34 cellular contexts compared by ENCODE assay signal in genomic region chr2:132910432-132910831, GRCh38.
DNase-seq lines count a peak whose midpoint lies in the region; ATAC-seq, FAIRE-seq and TF ChIP-seq lines count a peak whose summit lies in the region.
"Had no signal": no experiment of that assay in that cellular context is flagged by ENCODE, and none has a peak within 500 bp of the region (broad histone marks: within the 10 kb centered on the region; RNA-seq: fewer than 3 reads in every experiment).

No MANE protein-coding gene starts in this region.

- in situ Hi-C loops in K562 (cut with MboI): no loop called here
- in situ Hi-C loops in GM13976 (cut with MboI; ENCODE audit: low sequenced_read_pairs, unreplicated experiment): no loop called here

- H3K4me3 ChIP-seq in SK-N-SH (ENCODE audit: low read depth in 2 of 2, low read length in 1 of 2) (no peak overlapping the region), A549 (no peak overlapping the region), HEK293 (ENCODE audit: low read depth, low read length) (no peak overlapping the region), K562 (no peak overlapping the region)
- H3K4me3 ChIP-seq: BLaER1; BLaER1 treated with 17β-estradiol and CSF1 and Interleukin-3, amounts not matched to agents 10 nM and 100 nM had no signal

- TF ChIP-seq EP300 in SK-N-SH (IDR thresholded peaks at IDR 0.05; ENCODE audit: borderline replicate concordance in 1 of 2, low read depth in 1 of 2, low read length in 1 of 2) (no peak), A549 (IDR thresholded peaks at IDR 0.05) (no peak), K562 (IDR thresholded peaks at IDR 0.05; ENCODE audit: low read length) (no peak)

- H4K20me1 ChIP-seq in SK-N-SH (ENCODE audit: insufficient read depth) (no peaks in the 10 kb centered on the region), K562 (replicated peaks; ENCODE audit: control insufficient read depth, insufficient read depth, low read length) (no peaks in the 10 kb centered on the region)
- H4K20me1 ChIP-seq: BLaER1; BLaER1 treated with 17β-estradiol and CSF1 and Interleukin-3, amounts not matched to agents 10 nM and 100 nM had no signal

- intact Hi-C loops in K562 (cut with micrococcal nuclease): no loop called here

- H3F3A ChIP-seq in SK-N-SH (replicated peaks; ENCODE audit: insufficient read depth): no peaks in the 10 kb centered on the region

- CTCF ChIA-PET in SK-N-SH (lab: Yijun Ruan, JAX): interaction anchor here (1.6 to 2.4 kb wide), 2 partner anchors 20 to 260 kb away, joined by 3 to 9 read pairs; no protein-coding TSS in a partner anchor
- CTCF ChIA-PET in A549 (lab: Yijun Ruan, JAX): no interaction called here
- CTCF ChIA-PET in HEK293 (lab: Yijun Ruan, JAX): no interaction called here
- CTCF ChIA-PET in K562 (lab: Yijun Ruan, JAX; ENCODE audit: low intra/inter-chr PET ratio): no interaction called here

- POLR2A ChIA-PET in SK-N-SH (lab: Yijun Ruan, JAX) (no interaction called here), A549 (lab: Yijun Ruan, JAX) (no interaction called here), HEK293 (lab: Yijun Ruan, JAX) (no interaction called here), K562 (lab: Yijun Ruan, JAX) (no interaction called here)

- H3K79me2 ChIP-seq in SK-N-SH (ENCODE audit: insufficient read depth) (no peaks in the 10 kb centered on the region), K562 (ENCODE audit: control insufficient read depth, insufficient read depth, low read length) (no peaks in the 10 kb centered on the region)

- FAIRE-seq in A549 (lab: Jason Lieb, UNC) (no peak), K562 (lab: Jason Lieb, UNC) (no peak)
- FAIRE-seq: A204.1, D721Med had no signal

- no peak for ATAC-seq in SK-N-SH treated with all-trans-retinoic acid at 6 μM for 48 hours
- no peak for ATAC-seq in A549
- ATAC-seq in K562: no peak
- ATAC-seq in left lobe of liver: no peak
- ATAC-seq: CD8-positive, alpha-beta T cell had no signal

- no peaks in the 10 kb centered on the region for H3K36me3 ChIP-seq in SK-N-SH (replicated peaks in 1 of 2; ENCODE audit: control insufficient read depth in 1 of 2, insufficient read depth in 2 of 2, low read length in 1 of 2)
- no peaks in the 10 kb centered on the region for H3K36me3 ChIP-seq in HEK293 (ENCODE audit: control insufficient read depth in 2 of 2, insufficient read depth in 1 of 2, low read length in 2 of 2)
- no peaks in the 10 kb centered on the region for H3K36me3 ChIP-seq in K562 (ENCODE audit: control insufficient read depth, insufficient read depth, low read length)
- H3K36me3 ChIP-seq: BE2C; BLaER1; BLaER1 treated with 17β-estradiol and CSF1 and Interleukin-3, amounts not matched to agents 10 nM and 100 nM had no signal

- H3K9me2 ChIP-seq in SK-N-SH: no peaks in the 10 kb centered on the region

- no peak overlapping the region for H3K27ac ChIP-seq in SK-N-SH (ENCODE audit: low read depth in 2 of 2, low read length in 1 of 2)
- no peak overlapping the region for H3K27ac ChIP-seq in A549
- H3K27ac ChIP-seq in HEK293 (ENCODE audit: extremely low read depth, low read depth, low read length): no peak overlapping the region
- no peak overlapping the region for H3K27ac ChIP-seq in K562 (ENCODE audit: extremely low read depth, low read depth, low read length)
- H3K27ac ChIP-seq: 22Rv1; BLaER1; BLaER1 treated with 17β-estradiol and CSF1 and Interleukin-3, amounts not matched to agents 10 nM and 100 nM; C4-2B had no signal

- TF ChIP-seq POLR2A in A549 (IDR thresholded peaks at IDR 0.05; ENCODE audit: low read length): no peak
- no peak for TF ChIP-seq POLR2A in K562 (conservative IDR thresholded peaks at IDR 0.05)

- H2AFZ ChIP-seq in SK-N-SH (ENCODE audit: low read depth) (no peak overlapping the region), K562 (ENCODE audit: low read depth, low read length) (no peak overlapping the region)

- H3K9ac ChIP-seq in SK-N-SH (no peak overlapping the region), K562 (ENCODE audit: insufficient read depth in 1 of 2, low read depth in 2 of 2, low read length in 2 of 2) (no peak overlapping the region)
- H3K9ac ChIP-seq: BLaER1; BLaER1 treated with 17β-estradiol and CSF1 and Interleukin-3, amounts not matched to agents 10 nM and 100 nM had no signal

- TF ChIP-seq CTCF in SK-N-SH (IDR thresholded peaks at IDR 0.05) (no peak), A549 (IDR thresholded peaks at IDR 0.05) (no peak), HEK293 (tag by site-specific recombination; IDR thresholded peaks at IDR 0.05) (no peak), K562 (IDR thresholded peaks at IDR 0.05 in 2 of 3, conservative IDR thresholded peaks at IDR 0.05 in 1 of 3; ENCODE audit: insufficient read depth in 2 of 3, low read depth in 1 of 3, low read length in 3 of 3) (no peak), GM13976 (IDR thresholded peaks at IDR 0.05; ENCODE audit: borderline replicate concordance, control extremely low read depth, extremely low read depth, insufficient read depth, missing control alignments) (no peak)

- no peaks in the 10 kb centered on the region; a peak in 1 of 4 replicates for H3K4me1 ChIP-seq in SK-N-SH (ENCODE audit: control insufficient read depth in 1 of 2, insufficient read depth in 2 of 2, low read depth in 1 of 2, low read length in 1 of 2)
- H3K4me1 ChIP-seq in A549: no peaks in the 10 kb centered on the region
- no peaks in the 10 kb centered on the region for H3K4me1 ChIP-seq in HEK293 (ENCODE audit: control insufficient read depth, insufficient read depth, low read length)
- no peaks in the 10 kb centered on the region for H3K4me1 ChIP-seq in K562 (replicated peaks in 1 of 2; ENCODE audit: control insufficient read depth in 2 of 2, insufficient read depth in 2 of 2, low read length in 2 of 2)
- H3K4me1 ChIP-seq: BE2C; BLaER1; BLaER1 treated with 17β-estradiol and CSF1 and Interleukin-3, amounts not matched to agents 10 nM and 100 nM; Caco-2 had no signal

- no peaks in the 10 kb centered on the region for H3K9me1 ChIP-seq in K562 (ENCODE audit: control insufficient read depth, insufficient read depth, low read length)

- no peak overlapping the region for H3K4me2 ChIP-seq in SK-N-SH
- no peak overlapping the region for H3K4me2 ChIP-seq in A549
- no peak overlapping the region for H3K4me2 ChIP-seq in K562 (ENCODE audit: insufficient read depth, low read length)
- H3K4me2 ChIP-seq: BLaER1; BLaER1 treated with 17β-estradiol and CSF1 and Interleukin-3, amounts not matched to agents 10 nM and 100 nM had no signal

- no TSS peak for BruUV-seq in K562 (replicated peaks; lab: Mats Ljungman, UMichigan)

- H3K9me3 ChIP-seq in SK-N-SH: no peaks in the 10 kb centered on the region
- H3K9me3 ChIP-seq in A549: no peaks in the 10 kb centered on the region
- no peaks in the 10 kb centered on the region for H3K9me3 ChIP-seq in HEK293 (ENCODE audit: control insufficient read depth, insufficient read depth, low read depth, low read length)
- no peaks in the 10 kb centered on the region for H3K9me3 ChIP-seq in K562 (replicated peaks; ENCODE audit: control insufficient read depth, insufficient read depth, low read depth, low read length)
- H3K9me3 ChIP-seq: BE2C had no signal

- H3K27me3 ChIP-seq in SK-N-SH (ENCODE audit: insufficient read depth): no peaks in the 10 kb centered on the region
- no peaks in the 10 kb centered on the region for H3K27me3 ChIP-seq in K562 (ENCODE audit: control insufficient read depth in 2 of 2, insufficient read depth in 2 of 2, low read length in 2 of 2)
- H3K27me3 ChIP-seq: BE2C; BLaER1; BLaER1 treated with 17β-estradiol and CSF1 and Interleukin-3, amounts not matched to agents 10 nM and 100 nM had no signal

- DNase-seq in SK-N-SH (no peak), A549 (ENCODE audit: low read depth in 1 of 2, low spot score in 1 of 2) (no peak), K562 (ENCODE audit: extremely low read depth in 1 of 4, low spot score in 3 of 4) (no peak), left lobe of liver (ENCODE audit: low spot score) (no peak), NCI-H2107 treated with DMSO at 0.1 percent for 48 hours (lab: John Stamatoyannopoulos, UW; ENCODE audit: unreplicated experiment) (no peak), GM13976 (ENCODE audit: low spot score) (no peak)
- DNase-seq: 8988T; ACHN; AML-193; BE2C; C1 segment of cervical spinal cord; Caco-2; Calu3; CD4-positive, alpha-beta memory T cell; CD4-positive, alpha-beta T cell; CD4-positive, CD25-positive, alpha-beta regulatory T cell; CD8-positive, alpha-beta memory T cell; CD8-positive, alpha-beta T cell; COR-L47; DMS 273 treated with DMSO at 0.1 percent for 48 hours; DMS153; DMS53; DMS79; DMS79 treated with DMSO at 0.1 percent for 48 hours; DND-41; EL had no signal

- TF ChIP-seq RAD21 in SK-N-SH (IDR thresholded peaks at IDR 0.05; ENCODE audit: low read length): no peak
- no peak for TF ChIP-seq RAD21 in A549 (conservative IDR thresholded peaks at IDR 0.05 in 1 of 2, IDR thresholded peaks at IDR 0.05 in 1 of 2)
- no peak for TF ChIP-seq RAD21 in K562 (CRISPR knock-in tag; conservative IDR thresholded peaks at IDR 0.05 in 1 of 2, IDR thresholded peaks at IDR 0.05 in 1 of 2)

TF ChIP-seq in SK-N-SH treated with all-trans-retinoic acid at 6 μM for 48 hours, 23 proteins besides CTCF, POLR2A, EP300 and RAD21:
- peak; percentile 97 for TF ChIP-seq ZNF8 (CRISPR knock-in tag; IDR thresholded peaks at IDR 0.05)
- TF ChIP-seq TCF4 (CRISPR knock-in tag; IDR thresholded peaks at IDR 0.05; ENCODE audit: borderline replicate concordance): no peak

TF ChIP-seq in A549, 52 proteins besides CTCF, POLR2A, EP300 and RAD21 (continues in another document):
- peak; percentile 28; the same call in 1 of the 2 replicates for TF ChIP-seq KDM1A (IDR thresholded peaks at IDR 0.05; ENCODE audit: low read depth)

TF ChIP-seq in HEK293, 187 proteins besides CTCF, POLR2A, EP300 and RAD21 (continues in another document):
- TF ChIP-seq ZNF157 (tag by site-specific recombination; IDR thresholded peaks at IDR 0.05) (no peak), ZNF335 (tag by site-specific recombination; conservative IDR thresholded peaks at IDR 0.05) (no peak)

TF ChIP-seq in K562, 482 proteins besides CTCF, POLR2A, EP300 and RAD21:
- TF ChIP-seq ZNF146 (CRISPR knock-in tag; IDR thresholded peaks at IDR 0.05; ENCODE audit: unreplicated experiment) (peak; percentile 6), ZNF436 (CRISPR knock-in tag; IDR thresholded peaks at IDR 0.05) (no peak)
